Comparison of ENCODE assay signal across 14 cellular contexts in the genomic region with DNA sequence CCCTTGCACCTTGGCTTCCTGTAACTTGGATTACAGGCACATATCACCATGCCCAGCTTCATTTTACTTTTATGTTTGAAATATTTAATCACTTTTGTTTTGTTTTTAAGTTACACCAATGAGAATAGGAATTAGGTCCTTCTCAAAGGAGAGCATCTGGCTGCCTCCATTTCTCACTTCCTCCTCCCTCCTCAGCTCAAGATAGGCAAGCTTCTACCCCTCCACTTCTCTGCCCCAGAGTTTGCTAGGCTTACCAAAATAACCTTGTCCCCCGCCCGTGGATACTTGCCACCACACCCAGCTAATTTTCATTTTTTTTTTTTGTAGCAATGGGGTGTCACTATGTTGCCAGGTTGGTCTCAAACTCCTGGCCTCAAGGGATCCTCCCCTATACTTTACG. TPM values are rescaled to one million over a fixed set of nuclear protein-coding genes. Genes with fewer than 3 reads are reported as not detected.
DNase-seq lines count a peak whose midpoint lies in the region; ATAC-seq and TF ChIP-seq lines count a peak whose summit lies in the region.
"Had no signal": no experiment of that assay in that cellular context is flagged by ENCODE, and none has a peak within 500 bp of the region (broad histone marks: within the 10 kb centered on the region; RNA-seq: fewer than 3 reads in every experiment).

No MANE protein-coding gene starts in this region.

- CTCF ChIA-PET in naive thymus-derived CD4-positive, alpha-beta T cell (lab: Charles Lee) = no interaction called here

- no peak overlapping the region for H3K4me3 Mint-ChIP-seq in naive thymus-derived CD4-positive, alpha-beta T cell

- intact Hi-C loops in naive thymus-derived CD4-positive, alpha-beta T cell (cut with micrococcal nuclease) = no loop called here
- intact Hi-C loops in body of pancreas (cut with DNase I) = no loop called here

- no peak for TF ChIP-seq POLR2A in body of pancreas (IDR thresholded peaks at IDR 0.05)

- POLR2A ChIA-PET in naive thymus-derived CD4-positive, alpha-beta T cell (lab: Charles Lee) = no interaction called here

- no peak for DNase-seq in naive thymus-derived CD4-positive, alpha-beta T cell
- DNase-seq in central memory CD4-positive, alpha-beta T cell = no peak
- DNase-seq in body of pancreas (no peak), MG63 (no peak)
- DNase-seq: activated CD4-positive, alpha-beta T cell treated with anti-CD3 and anti-CD28 coated beads for 4 hours; NCI-H1092; NCI-H526; stimulated activated CD4-positive, alpha-beta T cell treated with anti-CD3 and anti-CD28 coated beads, Interleukin-2, amount 100 ng/mL, for 24 hours had no signal

- no peak overlapping the region for H3K4me3 ChIP-seq in naive thymus-derived CD4-positive, alpha-beta T cell (ENCODE audit: low read length)
- H3K4me3 ChIP-seq in body of pancreas (no peak overlapping the region), MG63 (no peak overlapping the region)
- H3K4me3 ChIP-seq: cardiac muscle cell had no signal

- ATAC-seq in GM18867 (IDR thresholded peaks at IDR 0.05; ENCODE audit: unreplicated experiment) (peak; percentile 73), GM21576 (IDR thresholded peaks at IDR 0.05; ENCODE audit: unreplicated experiment) (peak; percentile 78), HG03520 (IDR thresholded peaks at IDR 0.05; ENCODE audit: unreplicated experiment) (peak; percentile 69), body of pancreas (no peak)
- ATAC-seq in naive thymus-derived CD4-positive, alpha-beta T cell = no peak

- no peaks in the 10 kb centered on the region for H3K9me3 Mint-ChIP-seq in naive thymus-derived CD4-positive, alpha-beta T cell

- 76 to 78% methylated on average over 3 of the region's 3 CpGs for WGBS in body of pancreas, 2 donors

- peaks cover 0 to 4% (median 0%) of the 10 kb centered on the region in 7 donors for H3K4me1 Mint-ChIP-seq in naive thymus-derived CD4-positive, alpha-beta T cell

- no peaks in the 10 kb centered on the region for H3K27me3 Mint-ChIP-seq in naive thymus-derived CD4-positive, alpha-beta T cell
- H3K27me3 Mint-ChIP-seq: progenitor cell of endocrine pancreas had no signal

- no peak for TF ChIP-seq CTCF in body of pancreas (IDR thresholded peaks at IDR 0.05)

- no peaks in the 10 kb centered on the region for H3K27me3 ChIP-seq in naive thymus-derived CD4-positive, alpha-beta T cell (ENCODE audit: control insufficient read depth in 2 of 2, insufficient read depth in 2 of 2, low read length in 2 of 2)
- H3K27me3 ChIP-seq in body of pancreas (no peaks in the 10 kb centered on the region), MG63 (no peaks in the 10 kb centered on the region)
- H3K27me3 ChIP-seq: cardiac muscle cell had no signal

- H3K4me1 ChIP-seq in naive thymus-derived CD4-positive, alpha-beta T cell (ENCODE audit: control insufficient read depth in 2 of 2, insufficient read depth in 2 of 2, low read length in 2 of 2) = no peaks in the 10 kb centered on the region
- H3K4me1 ChIP-seq in body of pancreas = no peaks in the 10 kb centered on the region

- no peak overlapping the region for H3K27ac ChIP-seq in naive thymus-derived CD4-positive, alpha-beta T cell (ENCODE audit: low read depth, low read length)
- no peak overlapping the region for H3K27ac ChIP-seq in body of pancreas
- H3K27ac ChIP-seq: cardiac muscle cell had no signal

- H3K36me3 ChIP-seq in naive thymus-derived CD4-positive, alpha-beta T cell (ENCODE audit: control insufficient read depth in 2 of 3, insufficient read depth in 3 of 3, low read length in 3 of 3) = peaks cover 0 to 8% (median 0%) of the 10 kb centered on the region in 3 experiments
- H3K36me3 ChIP-seq in body of pancreas (replicated peaks in 1 of 2; ENCODE audit: insufficient read depth in 1 of 2, low read depth in 2 of 2) (no peaks in the 10 kb centered on the region), MG63 (0 out of 2 replicates have a peak, but pooled peaks cover 2% of the 10 kb centered on the region)

- H3K36me3 Mint-ChIP-seq in naive thymus-derived CD4-positive, alpha-beta T cell = peaks cover 0 to 11% (median 0%) of the 10 kb centered on the region in 5 donors

- H3K9me3 ChIP-seq in naive thymus-derived CD4-positive, alpha-beta T cell (ENCODE audit: control insufficient read depth in 2 of 3, low read length in 3 of 3) = no peaks in the 10 kb centered on the region
- H3K9me3 ChIP-seq in body of pancreas (no peaks in the 10 kb centered on the region), MG63 (no peaks in the 10 kb centered on the region)

- peak overlapping the region in 5 of 9 donors; percentile 5 to 55 (median 23) for H3K27ac Mint-ChIP-seq in naive thymus-derived CD4-positive, alpha-beta T cell

RNA-seq across cellular contexts. Expression of gene GABARAPL2, which starts 17.9 kb away (rescaled TPM):
- 10 to 100 TPM; 57.9 to 81.2 (median 75.6) TPM for total RNA-seq in naive thymus-derived CD4-positive, alpha-beta T cell
- 100 to 1,000 TPM; 187 to 293 TPM for polyA plus RNA-seq in naive thymus-derived CD4-positive, alpha-beta T cell
- total RNA-seq in body of pancreas = 10 to 100 TPM; 35.9 to 66.2 TPM
- 17.3 and 70.4 TPM in 2 replicates for total RNA-seq in MG63 (2014; rRNA removed; shearing (Covaris generic); ENCODE audit: low replicate concordance)

RNA-seq across cellular contexts. Expression of gene TMEM231, which starts 28.1 kb away (rescaled TPM):
- total RNA-seq in naive thymus-derived CD4-positive, alpha-beta T cell = 1 to 10 TPM; 1.5 to 3.9 (median 3.4) TPM
- polyA plus RNA-seq in naive thymus-derived CD4-positive, alpha-beta T cell = 1 to 10 TPM; 1.3 to 2.4 TPM
- total RNA-seq in body of pancreas = 1 to 10 TPM; 2.6 to 7.6 TPM
- total RNA-seq in MG63 (2014; rRNA removed; shearing (Covaris generic); ENCODE audit: low replicate concordance) = 6.0 and 8.8 TPM in 2 replicates

RNA-seq across cellular contexts. Expression of gene ADAT1, which starts 39.0 kb away (rescaled TPM):
- total RNA-seq in naive thymus-derived CD4-positive, alpha-beta T cell = 10 to 100 TPM; 41.3 to 69.4 (median 63.6) TPM
- polyA plus RNA-seq in naive thymus-derived CD4-positive, alpha-beta T cell = 10 to 100 TPM; 35.6 to 36.1 TPM
- 10 to 100 TPM; 12.9 to 14.8 TPM for total RNA-seq in body of pancreas
- 12.5 and 29.6 TPM in 2 replicates for total RNA-seq in MG63 (2014; rRNA removed; shearing (Covaris generic); ENCODE audit: low replicate concordance)

RNA-seq across cellular contexts. Expression of gene CHST5, which starts 48.2 kb away (rescaled TPM):
- not detected for total RNA-seq in naive thymus-derived CD4-positive, alpha-beta T cell
- not detected for polyA plus RNA-seq in naive thymus-derived CD4-positive, alpha-beta T cell
- not detected for total RNA-seq in body of pancreas
- total RNA-seq in MG63 (2014; rRNA removed; shearing (Covaris generic); ENCODE audit: low replicate concordance) = not detected in 2 replicates
- total RNA-seq: mesenteric fat pad had no signal
- polyA plus RNA-seq: cardiac muscle cell had no signal

Comparison
In these comparisons a context has a peak if more than half of its experiments do, and no peak if none do; other contexts are left out.
1. ATAC-seq: peak in GM18867 (single experiment), GM21576 (single experiment) and HG03520 (single experiment); none in naive thymus-derived CD4-positive, alpha-beta T cell (single experiment) and body of pancreas (single experiment).